1 cellular context compared by ENCODE assay signal in the genomic region with DNA sequence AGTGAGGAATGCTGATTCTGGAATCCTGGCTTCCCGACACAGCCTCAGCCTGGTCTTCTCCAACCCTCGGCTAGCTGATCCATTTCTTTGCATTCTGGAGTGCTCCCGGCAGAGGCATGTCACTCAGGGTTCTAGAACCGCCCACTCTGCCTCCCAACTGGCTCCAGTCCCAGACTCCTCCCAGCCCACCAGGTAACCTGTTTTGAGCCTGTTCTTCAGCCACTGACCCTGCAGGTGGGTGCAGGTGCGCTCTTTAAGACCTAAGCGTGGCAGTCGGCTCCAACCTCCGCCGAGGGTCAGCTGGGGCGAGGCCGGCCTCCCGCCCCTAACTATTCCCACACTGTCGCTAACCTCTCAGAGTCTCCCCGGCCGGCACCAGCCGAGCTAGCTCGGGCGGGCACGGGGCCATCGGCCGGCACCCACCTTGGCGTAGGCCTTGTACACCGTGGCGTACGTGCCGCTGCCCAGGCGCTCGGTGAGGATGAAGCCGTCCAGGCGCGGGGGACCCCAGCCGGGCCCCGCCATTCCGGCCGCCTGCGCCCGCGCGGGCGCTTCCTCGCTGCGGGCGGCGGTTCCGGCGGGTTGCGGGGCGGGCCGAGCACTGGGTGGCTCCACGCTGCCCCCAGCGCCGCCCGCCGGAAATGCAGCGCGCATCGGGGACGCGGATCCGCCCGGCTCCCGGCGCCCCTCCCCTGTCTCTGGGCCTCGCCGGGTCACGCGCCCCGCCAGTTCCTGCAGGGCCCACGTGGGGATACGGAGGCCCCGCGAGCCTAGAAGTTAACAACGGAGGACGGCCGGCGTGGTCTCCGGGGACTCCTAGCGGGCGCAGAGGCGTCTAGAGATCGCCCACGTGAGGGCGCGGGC.
TF ChIP-seq lines count a peak whose summit lies in the region.

A gene with protein sequence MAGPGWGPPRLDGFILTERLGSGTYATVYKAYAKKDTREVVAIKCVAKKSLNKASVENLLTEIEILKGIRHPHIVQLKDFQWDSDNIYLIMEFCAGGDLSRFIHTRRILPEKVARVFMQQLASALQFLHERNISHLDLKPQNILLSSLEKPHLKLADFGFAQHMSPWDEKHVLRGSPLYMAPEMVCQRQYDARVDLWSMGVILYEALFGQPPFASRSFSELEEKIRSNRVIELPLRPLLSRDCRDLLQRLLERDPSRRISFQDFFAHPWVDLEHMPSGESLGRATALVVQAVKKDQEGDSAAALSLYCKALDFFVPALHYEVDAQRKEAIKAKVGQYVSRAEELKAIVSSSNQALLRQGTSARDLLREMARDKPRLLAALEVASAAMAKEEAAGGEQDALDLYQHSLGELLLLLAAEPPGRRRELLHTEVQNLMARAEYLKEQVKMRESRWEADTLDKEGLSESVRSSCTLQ (minus strand): TSS at position 576 of the 864 bp plus-strand sequence. CDS start 51 bp downstream, at position 525.

TF ChIP-seq in HepG2, 621 proteins besides CTCF, POLR2A, EP300 and RAD21 (continued from another document and continues in another):
- TF ChIP-seq, protein P1, sequence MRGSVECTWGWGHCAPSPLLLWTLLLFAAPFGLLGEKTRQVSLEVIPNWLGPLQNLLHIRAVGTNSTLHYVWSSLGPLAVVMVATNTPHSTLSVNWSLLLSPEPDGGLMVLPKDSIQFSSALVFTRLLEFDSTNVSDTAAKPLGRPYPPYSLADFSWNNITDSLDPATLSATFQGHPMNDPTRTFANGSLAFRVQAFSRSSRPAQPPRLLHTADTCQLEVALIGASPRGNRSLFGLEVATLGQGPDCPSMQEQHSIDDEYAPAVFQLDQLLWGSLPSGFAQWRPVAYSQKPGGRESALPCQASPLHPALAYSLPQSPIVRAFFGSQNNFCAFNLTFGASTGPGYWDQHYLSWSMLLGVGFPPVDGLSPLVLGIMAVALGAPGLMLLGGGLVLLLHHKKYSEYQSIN (CRISPR knock-in tag; IDR thresholded peaks at IDR 0.05; ENCODE audit: borderline replicate concordance) = no peak
- TF ChIP-seq SKI (IDR thresholded peaks at IDR 0.05; ENCODE audit: partially characterized antibody) (peak; percentile 52), KAT2B (IDR thresholded peaks at IDR 0.05; ENCODE audit: borderline replicate concordance, low read depth, low read length) (no peak), GTF2F1 (IDR thresholded peaks at IDR 0.05; ENCODE audit: low read length) (no peak), SIN3A (IDR thresholded peaks at IDR 0.05; ENCODE audit: borderline replicate concordance, low read depth, low read length) (peak; percentile 68; the same call in 1 of the 2 replicates), SP4 (CRISPR knock-in tag; IDR thresholded peaks at IDR 0.05) (peak; percentile 68; the same call in 1 of the 2 replicates), ZNF430 (CRISPR knock-in tag; IDR thresholded peaks at IDR 0.05) (peak; percentile 13; the same call in 1 of the 2 replicates), PCBP1 (IDR thresholded peaks at IDR 0.05; ENCODE audit: borderline replicate concordance, low read depth, low read length) (no peak), SCMH1 (CRISPR knock-in tag; IDR thresholded peaks at IDR 0.05; ENCODE audit: borderline replicate concordance) (no peak), ZNF569 (CRISPR knock-in tag; IDR thresholded peaks at IDR 0.05; ENCODE audit: borderline replicate concordance) (no peak), MAFK (conservative IDR thresholded peaks at IDR 0.05 in 1 of 2, IDR thresholded peaks at IDR 0.05 in 1 of 2; ENCODE audit: low read length in 2 of 2) (no peak), HNF4G (IDR thresholded peaks at IDR 0.05; ENCODE audit: borderline replicate concordance, low read depth, low read length) (no peak), HNF4G (CRISPR knock-in tag; IDR thresholded peaks at IDR 0.05; ENCODE audit: borderline replicate concordance, low read depth) (no peak), REPIN1 (CRISPR knock-in tag; IDR thresholded peaks at IDR 0.05; ENCODE audit: borderline replicate concordance, low read depth) (peak; percentile 20; the same call in 1 of the 2 replicates), ZNF17 (CRISPR knock-in tag; IDR thresholded peaks at IDR 0.05) (no peak), RARA (CRISPR knock-in tag; IDR thresholded peaks at IDR 0.05) (no peak), BCL6 (CRISPR knock-in tag; IDR thresholded peaks at IDR 0.05) (peak; percentile 11; the same call in 1 of the 2 replicates), CBX2 (IDR thresholded peaks at IDR 0.05; ENCODE audit: low read depth, low read length) (no peak), CBX2 (CRISPR knock-in tag; IDR thresholded peaks at IDR 0.05; ENCODE audit: low read depth) (no peak), STAG1 (CRISPR knock-in tag; IDR thresholded peaks at IDR 0.05) (peak; percentile 19; the same call in 1 of the 2 replicates), ZNF790 (CRISPR knock-in tag; IDR thresholded peaks at IDR 0.05; ENCODE audit: borderline replicate concordance) (no peak), NFKBIZ (CRISPR knock-in tag; IDR thresholded peaks at IDR 0.05) (0 out of 2 replicates have a peak, but pooled peaks have one; percentile 24), ZNF577 (CRISPR knock-in tag; IDR thresholded peaks at IDR 0.05; ENCODE audit: borderline replicate concordance, low read depth) (no peak), ZNF136 (CRISPR knock-in tag; IDR thresholded peaks at IDR 0.05; ENCODE audit: low read depth) (no peak), KDM5A (IDR thresholded peaks at IDR 0.05; ENCODE audit: borderline replicate concordance, low read length) (no peak), CBX5 (CRISPR knock-in tag; IDR thresholded peaks at IDR 0.05; ENCODE audit: borderline replicate concordance) (0 out of 2 replicates have a peak, but pooled peaks have one; percentile 38), FOXC1 (CRISPR knock-in tag; IDR thresholded peaks at IDR 0.05; ENCODE audit: borderline replicate concordance) (peak; percentile 69; the same call in 1 of the 2 replicates), SNAI1 (CRISPR knock-in tag; IDR thresholded peaks at IDR 0.05; ENCODE audit: borderline replicate concordance) (0 out of 2 replicates have a peak, but pooled peaks have one; percentile 59), KMT2A (CRISPR knock-in tag; IDR thresholded peaks at IDR 0.05) (0 out of 2 replicates have a peak, but pooled peaks have one; percentile 28), ZFP37 (CRISPR knock-in tag; IDR thresholded peaks at IDR 0.05; ENCODE audit: borderline replicate concordance) (no peak)
- TF ChIP-seq, protein P2, sequence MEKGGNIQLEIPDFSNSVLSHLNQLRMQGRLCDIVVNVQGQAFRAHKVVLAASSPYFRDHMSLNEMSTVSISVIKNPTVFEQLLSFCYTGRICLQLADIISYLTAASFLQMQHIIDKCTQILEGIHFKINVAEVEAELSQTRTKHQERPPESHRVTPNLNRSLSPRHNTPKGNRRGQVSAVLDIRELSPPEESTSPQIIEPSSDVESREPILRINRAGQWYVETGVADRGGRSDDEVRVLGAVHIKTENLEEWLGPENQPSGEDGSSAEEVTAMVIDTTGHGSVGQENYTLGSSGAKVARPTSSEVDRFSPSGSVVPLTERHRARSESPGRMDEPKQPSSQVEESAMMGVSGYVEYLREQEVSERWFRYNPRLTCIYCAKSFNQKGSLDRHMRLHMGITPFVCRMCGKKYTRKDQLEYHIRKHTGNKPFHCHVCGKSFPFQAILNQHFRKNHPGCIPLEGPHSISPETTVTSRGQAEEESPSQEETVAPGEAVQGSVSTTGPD (CRISPR knock-in tag; IDR thresholded peaks at IDR 0.05) = no peak
- TF ChIP-seq, protein P3, sequence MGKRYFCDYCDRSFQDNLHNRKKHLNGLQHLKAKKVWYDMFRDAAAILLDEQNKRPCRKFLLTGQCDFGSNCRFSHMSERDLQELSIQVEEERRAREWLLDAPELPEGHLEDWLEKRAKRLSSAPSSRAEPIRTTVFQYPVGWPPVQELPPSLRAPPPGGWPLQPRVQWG (CRISPR knock-in tag; IDR thresholded peaks at IDR 0.05; ENCODE audit: borderline replicate concordance, low read depth) = no peak
- TF ChIP-seq, protein P4, sequence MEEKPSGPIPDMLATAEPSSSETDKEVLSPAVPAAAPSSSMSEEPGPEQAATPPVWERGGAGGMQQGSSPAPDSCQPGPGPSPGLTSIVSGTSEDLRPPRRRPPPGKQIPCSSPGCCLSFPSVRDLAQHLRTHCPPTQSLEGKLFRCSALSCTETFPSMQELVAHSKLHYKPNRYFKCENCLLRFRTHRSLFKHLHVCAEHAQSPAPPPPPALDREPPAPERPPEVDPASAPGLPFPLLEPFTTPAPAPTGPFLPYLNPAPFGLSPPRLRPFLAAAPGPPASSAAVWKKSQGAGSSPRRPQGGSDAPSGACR (CRISPR knock-in tag; IDR thresholded peaks at IDR 0.05) = no peak
- TF ChIP-seq, protein P5, sequence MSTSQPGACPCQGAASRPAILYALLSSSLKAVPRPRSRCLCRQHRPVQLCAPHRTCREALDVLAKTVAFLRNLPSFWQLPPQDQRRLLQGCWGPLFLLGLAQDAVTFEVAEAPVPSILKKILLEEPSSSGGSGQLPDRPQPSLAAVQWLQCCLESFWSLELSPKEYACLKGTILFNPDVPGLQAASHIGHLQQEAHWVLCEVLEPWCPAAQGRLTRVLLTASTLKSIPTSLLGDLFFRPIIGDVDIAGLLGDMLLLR (CRISPR knock-in tag; IDR thresholded peaks at IDR 0.05) = peak; percentile 53
- TF ChIP-seq, protein P6, sequence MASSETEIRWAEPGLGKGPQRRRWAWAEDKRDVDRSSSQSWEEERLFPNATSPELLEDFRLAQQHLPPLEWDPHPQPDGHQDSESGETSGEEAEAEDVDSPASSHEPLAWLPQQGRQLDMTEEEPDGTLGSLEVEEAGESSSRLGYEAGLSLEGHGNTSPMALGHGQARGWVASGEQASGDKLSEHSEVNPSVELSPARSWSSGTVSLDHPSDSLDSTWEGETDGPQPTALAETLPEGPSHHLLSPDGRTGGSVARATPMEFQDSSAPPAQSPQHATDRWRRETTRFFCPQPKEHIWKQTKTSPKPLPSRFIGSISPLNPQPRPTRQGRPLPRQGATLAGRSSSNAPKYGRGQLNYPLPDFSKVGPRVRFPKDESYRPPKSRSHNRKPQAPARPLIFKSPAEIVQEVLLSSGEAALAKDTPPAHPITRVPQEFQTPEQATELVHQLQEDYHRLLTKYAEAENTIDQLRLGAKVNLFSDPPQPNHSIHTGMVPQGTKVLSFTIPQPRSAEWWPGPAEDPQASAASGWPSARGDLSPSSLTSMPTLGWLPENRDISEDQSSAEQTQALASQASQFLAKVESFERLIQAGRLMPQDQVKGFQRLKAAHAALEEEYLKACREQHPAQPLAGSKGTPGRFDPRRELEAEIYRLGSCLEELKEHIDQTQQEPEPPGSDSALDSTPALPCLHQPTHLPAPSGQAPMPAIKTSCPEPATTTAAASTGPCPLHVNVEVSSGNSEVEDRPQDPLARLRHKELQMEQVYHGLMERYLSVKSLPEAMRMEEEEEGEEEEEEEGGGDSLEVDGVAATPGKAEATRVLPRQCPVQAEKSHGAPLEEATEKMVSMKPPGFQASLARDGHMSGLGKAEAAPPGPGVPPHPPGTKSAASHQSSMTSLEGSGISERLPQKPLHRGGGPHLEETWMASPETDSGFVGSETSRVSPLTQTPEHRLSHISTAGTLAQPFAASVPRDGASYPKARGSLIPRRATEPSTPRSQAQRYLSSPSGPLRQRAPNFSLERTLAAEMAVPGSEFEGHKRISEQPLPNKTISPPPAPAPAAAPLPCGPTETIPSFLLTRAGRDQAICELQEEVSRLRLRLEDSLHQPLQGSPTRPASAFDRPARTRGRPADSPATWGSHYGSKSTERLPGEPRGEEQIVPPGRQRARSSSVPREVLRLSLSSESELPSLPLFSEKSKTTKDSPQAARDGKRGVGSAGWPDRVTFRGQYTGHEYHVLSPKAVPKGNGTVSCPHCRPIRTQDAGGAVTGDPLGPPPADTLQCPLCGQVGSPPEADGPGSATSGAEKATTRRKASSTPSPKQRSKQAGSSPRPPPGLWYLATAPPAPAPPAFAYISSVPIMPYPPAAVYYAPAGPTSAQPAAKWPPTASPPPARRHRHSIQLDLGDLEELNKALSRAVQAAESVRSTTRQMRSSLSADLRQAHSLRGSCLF (CRISPR knock-in tag; IDR thresholded peaks at IDR 0.05; ENCODE audit: borderline replicate concordance) = no peak
- TF ChIP-seq, protein P7, sequence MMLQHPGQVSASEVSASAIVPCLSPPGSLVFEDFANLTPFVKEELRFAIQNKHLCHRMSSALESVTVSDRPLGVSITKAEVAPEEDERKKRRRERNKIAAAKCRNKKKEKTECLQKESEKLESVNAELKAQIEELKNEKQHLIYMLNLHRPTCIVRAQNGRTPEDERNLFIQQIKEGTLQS (CRISPR knock-in tag; IDR thresholded peaks at IDR 0.05) = peak; percentile 7; the same call in 1 of the 2 replicates
- TF ChIP-seq, protein P8, sequence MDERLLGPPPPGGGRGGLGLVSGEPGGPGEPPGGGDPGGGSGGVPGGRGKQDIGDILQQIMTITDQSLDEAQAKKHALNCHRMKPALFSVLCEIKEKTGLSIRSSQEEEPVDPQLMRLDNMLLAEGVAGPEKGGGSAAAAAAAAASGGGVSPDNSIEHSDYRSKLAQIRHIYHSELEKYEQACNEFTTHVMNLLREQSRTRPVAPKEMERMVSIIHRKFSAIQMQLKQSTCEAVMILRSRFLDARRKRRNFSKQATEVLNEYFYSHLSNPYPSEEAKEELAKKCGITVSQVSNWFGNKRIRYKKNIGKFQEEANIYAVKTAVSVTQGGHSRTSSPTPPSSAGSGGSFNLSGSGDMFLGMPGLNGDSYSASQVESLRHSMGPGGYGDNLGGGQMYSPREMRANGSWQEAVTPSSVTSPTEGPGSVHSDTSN (CRISPR knock-in tag; IDR thresholded peaks at IDR 0.05) = peak; percentile 88
- TF ChIP-seq, protein P9, sequence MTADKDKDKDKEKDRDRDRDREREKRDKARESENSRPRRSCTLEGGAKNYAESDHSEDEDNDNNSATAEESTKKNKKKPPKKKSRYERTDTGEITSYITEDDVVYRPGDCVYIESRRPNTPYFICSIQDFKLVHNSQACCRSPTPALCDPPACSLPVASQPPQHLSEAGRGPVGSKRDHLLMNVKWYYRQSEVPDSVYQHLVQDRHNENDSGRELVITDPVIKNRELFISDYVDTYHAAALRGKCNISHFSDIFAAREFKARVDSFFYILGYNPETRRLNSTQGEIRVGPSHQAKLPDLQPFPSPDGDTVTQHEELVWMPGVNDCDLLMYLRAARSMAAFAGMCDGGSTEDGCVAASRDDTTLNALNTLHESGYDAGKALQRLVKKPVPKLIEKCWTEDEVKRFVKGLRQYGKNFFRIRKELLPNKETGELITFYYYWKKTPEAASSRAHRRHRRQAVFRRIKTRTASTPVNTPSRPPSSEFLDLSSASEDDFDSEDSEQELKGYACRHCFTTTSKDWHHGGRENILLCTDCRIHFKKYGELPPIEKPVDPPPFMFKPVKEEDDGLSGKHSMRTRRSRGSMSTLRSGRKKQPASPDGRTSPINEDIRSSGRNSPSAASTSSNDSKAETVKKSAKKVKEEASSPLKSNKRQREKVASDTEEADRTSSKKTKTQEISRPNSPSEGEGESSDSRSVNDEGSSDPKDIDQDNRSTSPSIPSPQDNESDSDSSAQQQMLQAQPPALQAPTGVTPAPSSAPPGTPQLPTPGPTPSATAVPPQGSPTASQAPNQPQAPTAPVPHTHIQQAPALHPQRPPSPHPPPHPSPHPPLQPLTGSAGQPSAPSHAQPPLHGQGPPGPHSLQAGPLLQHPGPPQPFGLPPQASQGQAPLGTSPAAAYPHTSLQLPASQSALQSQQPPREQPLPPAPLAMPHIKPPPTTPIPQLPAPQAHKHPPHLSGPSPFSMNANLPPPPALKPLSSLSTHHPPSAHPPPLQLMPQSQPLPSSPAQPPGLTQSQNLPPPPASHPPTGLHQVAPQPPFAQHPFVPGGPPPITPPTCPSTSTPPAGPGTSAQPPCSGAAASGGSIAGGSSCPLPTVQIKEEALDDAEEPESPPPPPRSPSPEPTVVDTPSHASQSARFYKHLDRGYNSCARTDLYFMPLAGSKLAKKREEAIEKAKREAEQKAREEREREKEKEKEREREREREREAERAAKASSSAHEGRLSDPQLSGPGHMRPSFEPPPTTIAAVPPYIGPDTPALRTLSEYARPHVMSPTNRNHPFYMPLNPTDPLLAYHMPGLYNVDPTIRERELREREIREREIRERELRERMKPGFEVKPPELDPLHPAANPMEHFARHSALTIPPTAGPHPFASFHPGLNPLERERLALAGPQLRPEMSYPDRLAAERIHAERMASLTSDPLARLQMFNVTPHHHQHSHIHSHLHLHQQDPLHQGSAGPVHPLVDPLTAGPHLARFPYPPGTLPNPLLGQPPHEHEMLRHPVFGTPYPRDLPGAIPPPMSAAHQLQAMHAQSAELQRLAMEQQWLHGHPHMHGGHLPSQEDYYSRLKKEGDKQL (CRISPR knock-in tag; IDR thresholded peaks at IDR 0.05; ENCODE audit: low read depth) = no peak
